14 cellular contexts compared by ENCODE assay signal in the genomic region with DNA sequence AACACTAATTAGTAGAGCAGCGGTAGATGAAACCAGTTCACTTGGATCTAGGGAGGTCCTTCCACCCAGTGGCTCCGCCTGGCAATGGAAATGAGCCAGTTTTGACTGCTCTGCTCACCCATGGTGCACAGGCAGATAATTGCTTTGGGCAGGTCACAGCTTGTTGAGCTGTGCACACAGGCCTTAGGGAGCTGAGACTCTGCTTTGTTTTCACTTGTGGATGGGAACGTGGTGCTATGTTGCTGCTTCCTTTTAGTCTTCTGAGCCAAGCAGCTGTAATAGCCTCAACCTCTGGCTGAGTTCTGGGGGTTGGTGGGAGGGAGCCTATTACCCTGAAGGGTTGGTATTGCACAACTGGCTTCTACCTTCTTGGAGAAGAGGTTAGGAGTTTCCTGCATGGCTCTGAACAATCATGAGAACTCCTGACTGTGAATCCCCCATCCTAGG.
A peak's percentile ranks its signal among the peaks of the same experiment; 100 is the strongest.
DNase-seq lines count a peak whose midpoint lies in the region; ATAC-seq, FAIRE-seq and TF ChIP-seq lines count a peak whose summit lies in the region.
"Had no signal": no experiment of that assay in that cellular context is flagged by ENCODE, and none has a peak within 500 bp of the region (broad histone marks: within the 10 kb centered on the region; RNA-seq: fewer than 3 reads in every experiment).

No MANE protein-coding gene starts in this region.

- H3K36me3 Mint-ChIP-seq in astrocyte (ENCODE audit: low read depth, unreplicated experiment): peaks cover 7% of the 10 kb centered on the region
- H3K36me3 Mint-ChIP-seq: activated naive CD4-positive, alpha-beta T cell treated with anti-CD3 and anti-CD28 coated beads, Interleukin-2, amount 50 U/mL, for 24 hours had no signal

- no peaks in the 10 kb centered on the region for H3K79me2 ChIP-seq in astrocyte (ENCODE audit: insufficient read depth, low read length)

- TF ChIP-seq CTCF in astrocyte (IDR thresholded peaks at IDR 0.05; ENCODE audit: insufficient read depth, low read depth, low read length): no peak

- ATAC-seq in activated CD4-positive, CD25-positive, alpha-beta regulatory T cell treated with anti-CD3 and anti-CD28 coated beads, Interleukin-2, amount 50 U/mL, for 24 hours: no peak
- ATAC-seq in HG02938 (IDR thresholded peaks at IDR 0.05; ENCODE audit: unreplicated experiment): no peak
- ATAC-seq in HG02852 (IDR thresholded peaks at IDR 0.05; ENCODE audit: unreplicated experiment): no peak
- ATAC-seq: K562 had no signal

- no peak overlapping the region for H3K4me3 Mint-ChIP-seq in astrocyte (ENCODE audit: unreplicated experiment)
- H3K4me3 Mint-ChIP-seq: activated naive CD4-positive, alpha-beta T cell treated with anti-CD3 and anti-CD28 coated beads, Interleukin-2, amount 50 U/mL, for 24 hours; B cell had no signal

- no peak overlapping the region for H3K27ac Mint-ChIP-seq in astrocyte (ENCODE audit: unreplicated experiment)
- H3K27ac Mint-ChIP-seq: activated naive CD4-positive, alpha-beta T cell treated with anti-CD3 and anti-CD28 coated beads, Interleukin-2, amount 50 U/mL, for 24 hours; B cell; progenitor cell of endocrine pancreas had no signal

- no peak for FAIRE-seq in astrocyte (lab: Jason Lieb, UNC)
- FAIRE-seq: K562, kidney had no signal

- no peaks in the 10 kb centered on the region for H4K20me1 ChIP-seq in astrocyte (ENCODE audit: insufficient read depth, low read length)

- H3K4me3 ChIP-seq in astrocyte (ENCODE audit: insufficient read depth, low read depth, low read length) (no peak overlapping the region), H7 (ENCODE audit: insufficient read depth, low read depth, low read length) (no peak overlapping the region)
- H3K4me3 ChIP-seq: K562 had no signal

- no peaks in the 10 kb centered on the region for H3K9me3 Mint-ChIP-seq in astrocyte (ENCODE audit: unreplicated experiment)
- H3K9me3 Mint-ChIP-seq: activated naive CD4-positive, alpha-beta T cell treated with anti-CD3 and anti-CD28 coated beads, Interleukin-2, amount 50 U/mL, for 24 hours had no signal

- H3K9me3 ChIP-seq in astrocyte (ENCODE audit: insufficient read depth, low read depth, low read length): no peaks in the 10 kb centered on the region

- no peak overlapping the region for H3K9ac ChIP-seq in astrocyte (ENCODE audit: low read length)

- H3K4me2 ChIP-seq in astrocyte (ENCODE audit: low read length): peak overlapping the region; percentile 21

- no peaks in the 10 kb centered on the region for H3K27me3 ChIP-seq in astrocyte (ENCODE audit: insufficient read depth, low read length)
- H3K27me3 ChIP-seq in H7 (ENCODE audit: control insufficient read depth, insufficient read depth, low read length): no peaks in the 10 kb centered on the region

- peaks cover 31% of the 10 kb centered on the region for H3K4me1 Mint-ChIP-seq in astrocyte (ENCODE audit: low read depth, unreplicated experiment)
- H3K4me1 Mint-ChIP-seq: activated naive CD4-positive, alpha-beta T cell treated with anti-CD3 and anti-CD28 coated beads, Interleukin-2, amount 50 U/mL, for 24 hours; B cell had no signal

- peak overlapping the region; percentile 39 for H2AFZ ChIP-seq in astrocyte (ENCODE audit: low read depth, low read length)

- H3K27ac ChIP-seq in astrocyte (ENCODE audit: low read depth, low read length): peak overlapping the region; percentile 36

- peak; percentile 94 for DNase-seq in DMS53 (lab: John Stamatoyannopoulos, UW)
- DNase-seq in NCI-H2081 treated with DMSO at 0.1 percent for 48 hours (lab: John Stamatoyannopoulos, UW): peak; percentile 89
- no peak for DNase-seq in astrocyte (ENCODE audit: low read depth)
- DNase-seq in left kidney (ENCODE audit: low read depth, low spot score): peak; percentile 58
- no peak for DNase-seq in H7
- DNase-seq: activated CD4-positive, alpha-beta T cell treated with anti-CD3 and anti-CD28 coated beads for 4 hours; kidney had no signal

- H3K36me3 ChIP-seq in astrocyte (ENCODE audit: insufficient read depth, low read length) (no peaks in the 10 kb centered on the region), H7 (replicated peaks; ENCODE audit: control insufficient read depth, insufficient read depth, low read length) (no peaks in the 10 kb centered on the region)

- H3K27me3 Mint-ChIP-seq in astrocyte (ENCODE audit: low read depth, unreplicated experiment): no peaks in the 10 kb centered on the region
- H3K27me3 Mint-ChIP-seq: activated naive CD4-positive, alpha-beta T cell treated with anti-CD3 and anti-CD28 coated beads, Interleukin-2, amount 50 U/mL, for 24 hours; B cell; progenitor cell of endocrine pancreas had no signal

- peaks cover 35% of the 10 kb centered on the region for H3K4me1 ChIP-seq in astrocyte (ENCODE audit: insufficient read depth, low read length)

Comparison
In these comparisons a context has a peak if more than half of its experiments do, and no peak if none do; other contexts are left out.
1. DNase-seq: peak in DMS53 (single experiment), NCI-H2081 treated with DMSO at 0.1 percent for 48 hours (single experiment) and left kidney (single experiment); none in astrocyte (single experiment) and H7 (single experiment).